ENCODE assay signal across 8 cellular contexts in genomic region chr17:75031972-75032895, GRCh38. TPM values are rescaled to one million over a fixed set of nuclear protein-coding genes. Genes with fewer than 3 reads are reported as not detected.
DNase-seq lines count a peak whose midpoint lies in the region; ATAC-seq, FAIRE-seq and TF ChIP-seq lines count a peak whose summit lies in the region.

No MANE protein-coding gene starts in this region.

- H3K9me3 ChIP-seq in HepG2 (ENCODE audit: low read length): no peaks in the 10 kb centered on the region

- POLR2A ChIA-PET in HepG2 (lab: Yijun Ruan, JAX): interaction anchor here (0.7 to 2.5 kb wide), 4 partner anchors 8 to 621 kb away, joined by 3 to 22 read pairs (median 4); partner anchors contain the start of genes FDXR and MRPL58

- peak overlapping the region; percentile 76 to 93 (median 91) for H3K4me3 ChIP-seq in HepG2 (replicated peaks in 1 of 3; ENCODE audit: insufficient read depth in 1 of 3, low read depth in 2 of 3, low read length in 3 of 3)

- H3K27me3 ChIP-seq in HepG2 (ENCODE audit: control insufficient read depth in 1 of 2, insufficient read depth in 2 of 2, low read length in 2 of 2): peaks cover 0 to 6% of the 10 kb centered on the region in 2 experiments; a peak in 3 of 5 replicates

- in situ Hi-C loops in HepG2 (cut with HindIII; ENCODE audit: extremely low pct_ligation_motif_present, low pct_unique_long_range_greater_than_20kb): no loop called here

- no peak for FAIRE-seq in HepG2 (lab: Jason Lieb, UNC)

- H3K36me3 ChIP-seq in HepG2 (replicated peaks in 1 of 2; ENCODE audit: control insufficient read depth in 1 of 2, insufficient read depth in 2 of 2, low read length in 2 of 2): no peaks in the 10 kb centered on the region

- peak overlapping the region; percentile 90 for H3K9ac ChIP-seq in HepG2 (ENCODE audit: insufficient read depth, low read depth, low read length)

- TF ChIP-seq EP300 in HepG2 (IDR thresholded peaks at IDR 0.05; ENCODE audit: low read depth in 2 of 2, low read length in 2 of 2) (no peak), HepG2 (CRISPR knock-in tag; IDR thresholded peaks at IDR 0.05; ENCODE audit: borderline replicate concordance) (no peak)

- H4K20me1 ChIP-seq in HepG2 (ENCODE audit: insufficient read depth, low read length): no peaks in the 10 kb centered on the region

- no peak for TF ChIP-seq CTCF in HepG2 (CRISPR knock-in tag; IDR thresholded peaks at IDR 0.05)

- no TSS peak for BruUV-seq in HepG2 (replicated peaks; lab: Mats Ljungman, UMichigan)

- no peaks in the 10 kb centered on the region for H3K79me2 ChIP-seq in HepG2 (ENCODE audit: insufficient read depth, low read length)

- CTCF ChIA-PET in HepG2 (lab: Yijun Ruan, JAX; ENCODE audit: low intra/inter-chr PET ratio, low total read pairs): no interaction called here

- DNase-seq in NCI-H1417 (lab: John Stamatoyannopoulos, UW): peak; percentile 57 to 82 (median 59)
- no peak for DNase-seq in NCI-H1417 treated with DMSO at 0.1 percent for 48 hours (lab: John Stamatoyannopoulos, UW)
- DNase-seq in NCI-H2227 treated with DMSO at 0.1 percent for 48 hours (lab: John Stamatoyannopoulos, UW): peak; percentile 83
- DNase-seq in activated CD4-positive, alpha-beta T cell treated with anti-CD3 and anti-CD28 coated beads for 4 hours: peak; percentile 59 to 65
- peak; percentile 71 for DNase-seq in dermis blood vessel endothelial cell
- DNase-seq in HepG2 (ENCODE audit: low spot score): peak; percentile 54
- peak; percentile 49 for DNase-seq in stimulated activated CD4-positive, alpha-beta T cell treated with anti-CD3 and anti-CD28 coated beads, Interleukin-2, amount 100 ng/mL, for 4 hours (ENCODE audit: low read depth)

- H2AFZ ChIP-seq in HepG2 (ENCODE audit: low read length): peak overlapping the region; percentile 20

- TF ChIP-seq POLR2A in HepG2 (IDR thresholded peaks at IDR 0.05; ENCODE audit: insufficient read depth in 1 of 2, low read depth in 2 of 2, low read length in 2 of 2): no peak

- H3K4me1 ChIP-seq in HepG2 (ENCODE audit: insufficient read depth, low read length): peaks cover 37% of the 10 kb centered on the region

- WGBS in HepG2 (ENCODE audit: low lambda C conversion rate): 14% methylated on average over 15 of the region's 15 CpGs

- no peak overlapping the region for H3K27ac ChIP-seq in HepG2 (ENCODE audit: extremely low read length, insufficient read depth, low read length)

- peak overlapping the region; percentile 98 for H3K4me2 ChIP-seq in HepG2 (ENCODE audit: low read depth, low read length)

- ATAC-seq in HepG2: no peak
- no peak for ATAC-seq in GM19324 (IDR thresholded peaks at IDR 0.05; ENCODE audit: low FRiP score, unreplicated experiment)

- TF ChIP-seq RAD21 in HepG2 (CRISPR knock-in tag; IDR thresholded peaks at IDR 0.05): no peak

- intact Hi-C loops in HepG2 (cut with micrococcal nuclease; ENCODE audit: unreplicated experiment): no loop called here

RNA-seq across cellular contexts. Expression of gene ATP5PD, which starts 14.5 kb away (rescaled TPM):
- total RNA-seq in dermis blood vessel endothelial cell (214 and 256 TPM in 2 replicates), HepG2 (2016; rRNA removed; fragmentation: Illumina TruSeq; extraction: Trizol) (428 and 565 TPM in 2 replicates)
- 145 and 147 TPM in 2 replicates for total RNA-seq in HepG2 (2016; cell fraction: cytosol; rRNA removed; fragmentation: Illumina TruSeq; extraction: Trizol; ENCODE audit: low read depth)
- 423 and 597 TPM in 2 replicates for total RNA-seq in HepG2 (2016; cell fraction: insoluble cytoplasmic fraction; rRNA removed; fragmentation: Illumina TruSeq; extraction: Trizol)
- total RNA-seq in HepG2 (2016; cell fraction: membrane; rRNA removed; fragmentation: Illumina TruSeq; extraction: Trizol): 127 and 132 TPM in 2 replicates
- total RNA-seq in HepG2 (2016; cell fraction: nucleus; rRNA removed; fragmentation: Illumina TruSeq; extraction: Trizol): 130 and 138 TPM in 2 replicates
- 151 and 158 TPM in 2 replicates for polyA plus RNA-seq in HepG2 (2011; rRNA removed)
- 234 and 269 TPM in 2 replicates for polyA plus RNA-seq in HepG2 (2011; cell fraction: cytosol; rRNA removed)
- 56.2 and 75.0 TPM in 2 replicates for polyA plus RNA-seq in HepG2 (2011; cell fraction: nucleus; rRNA removed)
- polyA plus RNA-seq in HepG2 (2012): 326 and 491 TPM in 2 replicates
- polyA plus RNA-seq in HepG2 (2016; cell fraction: cytosol; fragmentation: Illumina TruSeq; extraction: Trizol; ENCODE audit: low read depth): 154 and 165 TPM in 2 replicates
- polyA plus RNA-seq in HepG2 (2016; cell fraction: insoluble cytoplasmic fraction; fragmentation: Illumina TruSeq; extraction: Trizol; ENCODE audit: low read depth): 570 and 628 TPM in 2 replicates
- polyA plus RNA-seq in HepG2 (2016; cell fraction: membrane; fragmentation: Illumina TruSeq; extraction: Trizol; ENCODE audit: low read depth): 119 and 124 TPM in 2 replicates
- 239 and 245 TPM in 2 replicates for polyA plus RNA-seq in HepG2 (2016; cell fraction: nucleus; fragmentation: Illumina TruSeq; extraction: Trizol; ENCODE audit: insufficient read depth, low read depth)
- polyA minus RNA-seq in HepG2 (2011; rRNA and poly(A)+ RNA removed; ENCODE audit: low replicate concordance): 144 and 283 TPM in 2 replicates
- polyA minus RNA-seq in HepG2 (2011; cell fraction: cytosol; rRNA and poly(A)+ RNA removed): 85.5 and 89.1 TPM in 2 replicates
- polyA minus RNA-seq in HepG2 (2011; cell fraction: nucleus; rRNA and poly(A)+ RNA removed): 33.7 and 56.1 TPM in 2 replicates

RNA-seq across cellular contexts. Expression of gene KCTD2, which starts 14.8 kb away (rescaled TPM):
- 17.4 and 22.8 TPM in 2 replicates for total RNA-seq in dermis blood vessel endothelial cell
- 27.5 and 28.3 TPM in 2 replicates for total RNA-seq in HepG2 (2016; rRNA removed; fragmentation: Illumina TruSeq; extraction: Trizol)
- total RNA-seq in HepG2 (2016; cell fraction: cytosol; rRNA removed; fragmentation: Illumina TruSeq; extraction: Trizol; ENCODE audit: low read depth): 3.8 and 5.6 TPM in 2 replicates
- total RNA-seq in HepG2 (2016; cell fraction: insoluble cytoplasmic fraction; rRNA removed; fragmentation: Illumina TruSeq; extraction: Trizol): 24.3 and 26.6 TPM in 2 replicates
- 15.3 and 15.8 TPM in 2 replicates for total RNA-seq in HepG2 (2016; cell fraction: membrane; rRNA removed; fragmentation: Illumina TruSeq; extraction: Trizol)
- 16.1 TPM in 2 replicates for total RNA-seq in HepG2 (2016; cell fraction: nucleus; rRNA removed; fragmentation: Illumina TruSeq; extraction: Trizol)
- polyA plus RNA-seq in HepG2 (2011; rRNA removed): 32.6 and 35.2 TPM in 2 replicates
- 26.2 and 29.9 TPM in 2 replicates for polyA plus RNA-seq in HepG2 (2011; cell fraction: cytosol; rRNA removed)
- 26.6 and 29.2 TPM in 2 replicates for polyA plus RNA-seq in HepG2 (2011; cell fraction: nucleus; rRNA removed)
- polyA plus RNA-seq in HepG2 (2012): 15.9 and 21.3 TPM in 2 replicates
- polyA plus RNA-seq in HepG2 (2016; cell fraction: cytosol; fragmentation: Illumina TruSeq; extraction: Trizol; ENCODE audit: low read depth): 2.8 and 2.9 TPM in 2 replicates
- 23.4 and 28.3 TPM in 2 replicates for polyA plus RNA-seq in HepG2 (2016; cell fraction: insoluble cytoplasmic fraction; fragmentation: Illumina TruSeq; extraction: Trizol; ENCODE audit: low read depth)
- polyA plus RNA-seq in HepG2 (2016; cell fraction: membrane; fragmentation: Illumina TruSeq; extraction: Trizol; ENCODE audit: low read depth): 9.8 and 10.2 TPM in 2 replicates
- polyA plus RNA-seq in HepG2 (2016; cell fraction: nucleus; fragmentation: Illumina TruSeq; extraction: Trizol; ENCODE audit: insufficient read depth, low read depth): 26.8 and 29.5 TPM in 2 replicates
- 25.3 and 27.5 TPM in 2 replicates for polyA minus RNA-seq in HepG2 (2011; rRNA and poly(A)+ RNA removed; ENCODE audit: low replicate concordance)
- polyA minus RNA-seq in HepG2 (2011; cell fraction: cytosol; rRNA and poly(A)+ RNA removed): 11.1 and 12.5 TPM in 2 replicates
- polyA minus RNA-seq in HepG2 (2011; cell fraction: nucleus; rRNA and poly(A)+ RNA removed): 9.7 and 12.8 TPM in 2 replicates

RNA-seq across cellular contexts. Expression of gene MRPL58, which starts 19.8 kb away (rescaled TPM):
- total RNA-seq in dermis blood vessel endothelial cell (24.7 and 35.6 TPM in 2 replicates), HepG2 (2016; rRNA removed; fragmentation: Illumina TruSeq; extraction: Trizol) (68.9 and 101 TPM in 2 replicates)
- 22.8 and 26.1 TPM in 2 replicates for total RNA-seq in HepG2 (2016; cell fraction: cytosol; rRNA removed; fragmentation: Illumina TruSeq; extraction: Trizol; ENCODE audit: low read depth)
- 68.9 and 107 TPM in 2 replicates for total RNA-seq in HepG2 (2016; cell fraction: insoluble cytoplasmic fraction; rRNA removed; fragmentation: Illumina TruSeq; extraction: Trizol)
- 25.3 and 26.8 TPM in 2 replicates for total RNA-seq in HepG2 (2016; cell fraction: membrane; rRNA removed; fragmentation: Illumina TruSeq; extraction: Trizol)
- total RNA-seq in HepG2 (2016; cell fraction: nucleus; rRNA removed; fragmentation: Illumina TruSeq; extraction: Trizol): 19.6 and 20.1 TPM in 2 replicates
- 39.7 and 44.9 TPM in 2 replicates for polyA plus RNA-seq in HepG2 (2011; rRNA removed)
- 48.5 and 51.2 TPM in 2 replicates for polyA plus RNA-seq in HepG2 (2011; cell fraction: cytosol; rRNA removed)
- 12.5 and 12.9 TPM in 2 replicates for polyA plus RNA-seq in HepG2 (2011; cell fraction: nucleus; rRNA removed)
- 31.5 and 33.0 TPM in 2 replicates for polyA plus RNA-seq in HepG2 (2012)
- polyA plus RNA-seq in HepG2 (2016; cell fraction: cytosol; fragmentation: Illumina TruSeq; extraction: Trizol; ENCODE audit: low read depth): 17.5 and 19.1 TPM in 2 replicates
- polyA plus RNA-seq in HepG2 (2016; cell fraction: insoluble cytoplasmic fraction; fragmentation: Illumina TruSeq; extraction: Trizol; ENCODE audit: low read depth): 94.5 and 112 TPM in 2 replicates
- polyA plus RNA-seq in HepG2 (2016; cell fraction: membrane; fragmentation: Illumina TruSeq; extraction: Trizol; ENCODE audit: low read depth): 18.1 and 20.4 TPM in 2 replicates
- polyA plus RNA-seq in HepG2 (2016; cell fraction: nucleus; fragmentation: Illumina TruSeq; extraction: Trizol; ENCODE audit: insufficient read depth, low read depth): 39.1 and 44.7 TPM in 2 replicates
- 22.4 and 24.3 TPM in 2 replicates for polyA minus RNA-seq in HepG2 (2011; rRNA and poly(A)+ RNA removed; ENCODE audit: low replicate concordance)
- polyA minus RNA-seq in HepG2 (2011; cell fraction: cytosol; rRNA and poly(A)+ RNA removed): 14.2 and 15.5 TPM in 2 replicates
- 6.1 and 8.4 TPM in 2 replicates for polyA minus RNA-seq in HepG2 (2011; cell fraction: nucleus; rRNA and poly(A)+ RNA removed)

RNA-seq across cellular contexts. Expression of gene CDR2L, which starts 44.8 kb away (rescaled TPM):
- total RNA-seq in dermis blood vessel endothelial cell (19.1 and 23.5 TPM in 2 replicates), HepG2 (2016; rRNA removed; fragmentation: Illumina TruSeq; extraction: Trizol) (1.9 and 2.1 TPM in 2 replicates)
- 0.62 and 0.81 TPM in 2 replicates for total RNA-seq in HepG2 (2016; cell fraction: cytosol; rRNA removed; fragmentation: Illumina TruSeq; extraction: Trizol; ENCODE audit: low read depth)
- 1.8 and 2.1 TPM in 2 replicates for total RNA-seq in HepG2 (2016; cell fraction: insoluble cytoplasmic fraction; rRNA removed; fragmentation: Illumina TruSeq; extraction: Trizol)
- total RNA-seq in HepG2 (2016; cell fraction: membrane; rRNA removed; fragmentation: Illumina TruSeq; extraction: Trizol): 2.5 and 2.7 TPM in 2 replicates
- 1.7 TPM in 2 replicates for total RNA-seq in HepG2 (2016; cell fraction: nucleus; rRNA removed; fragmentation: Illumina TruSeq; extraction: Trizol)
- 1.9 and 2.1 TPM in 2 replicates for polyA plus RNA-seq in HepG2 (2011; rRNA removed)
- polyA plus RNA-seq in HepG2 (2011; cell fraction: cytosol; rRNA removed): 1.3 and 2.5 TPM in 2 replicates
- polyA plus RNA-seq in HepG2 (2011; cell fraction: nucleus; rRNA removed): 3.2 and 3.4 TPM in 2 replicates
- polyA plus RNA-seq in HepG2 (2012): 0.63 and 2.1 TPM in 2 replicates
- polyA plus RNA-seq in HepG2 (2016; cell fraction: cytosol; fragmentation: Illumina TruSeq; extraction: Trizol; ENCODE audit: low read depth): 0.72 and 1.0 TPM in 2 replicates
- polyA plus RNA-seq in HepG2 (2016; cell fraction: insoluble cytoplasmic fraction; fragmentation: Illumina TruSeq; extraction: Trizol; ENCODE audit: low read depth): 2.8 and 3.4 TPM in 2 replicates
- 2.1 and 2.5 TPM in 2 replicates for polyA plus RNA-seq in HepG2 (2016; cell fraction: membrane; fragmentation: Illumina TruSeq; extraction: Trizol; ENCODE audit: low read depth)
- polyA plus RNA-seq in HepG2 (2016; cell fraction: nucleus; fragmentation: Illumina TruSeq; extraction: Trizol; ENCODE audit: insufficient read depth, low read depth): 3.0 and 3.9 TPM in 2 replicates
- 3.6 and 20.5 TPM in 2 replicates for polyA minus RNA-seq in HepG2 (2011; rRNA and poly(A)+ RNA removed; ENCODE audit: low replicate concordance)
- 1.3 and 2.9 TPM in 2 replicates for polyA minus RNA-seq in HepG2 (2011; cell fraction: cytosol; rRNA and poly(A)+ RNA removed)
- 0.50 and 0.90 TPM in 2 replicates for polyA minus RNA-seq in HepG2 (2011; cell fraction: nucleus; rRNA and poly(A)+ RNA removed)

RNA-seq across cellular contexts. Expression of gene SLC16A5, which starts 55.5 kb away (rescaled TPM):
- total RNA-seq in dermis blood vessel endothelial cell (11.4 and 17.1 TPM in 2 replicates), HepG2 (2016; rRNA removed; fragmentation: Illumina TruSeq; extraction: Trizol) (0.42 and 0.69 TPM in 2 replicates)
- 0.20 TPM in 1 of 2 replicates, not detected in the other for total RNA-seq in HepG2 (2016; cell fraction: cytosol; rRNA removed; fragmentation: Illumina TruSeq; extraction: Trizol; ENCODE audit: low read depth)
- 0.18 and 0.41 TPM in 2 replicates for total RNA-seq in HepG2 (2016; cell fraction: insoluble cytoplasmic fraction; rRNA removed; fragmentation: Illumina TruSeq; extraction: Trizol)
- total RNA-seq in HepG2 (2016; cell fraction: membrane; rRNA removed; fragmentation: Illumina TruSeq; extraction: Trizol): 0.41 and 0.56 TPM in 2 replicates
- total RNA-seq in HepG2 (2016; cell fraction: nucleus; rRNA removed; fragmentation: Illumina TruSeq; extraction: Trizol): 0.50 and 0.63 TPM in 2 replicates
- 5.6 and 10.9 TPM in 2 replicates for polyA plus RNA-seq in HepG2 (2011; rRNA removed)
- polyA plus RNA-seq in HepG2 (2011; cell fraction: cytosol; rRNA removed): 5.4 and 6.9 TPM in 2 replicates
- polyA plus RNA-seq in HepG2 (2011; cell fraction: nucleus; rRNA removed): 29.9 and 34.7 TPM in 2 replicates
- 2.2 and 2.9 TPM in 2 replicates for polyA plus RNA-seq in HepG2 (2012)
- polyA plus RNA-seq in HepG2 (2016; cell fraction: cytosol; fragmentation: Illumina TruSeq; extraction: Trizol; ENCODE audit: low read depth): 0.05 and 0.19 TPM in 2 replicates
- polyA plus RNA-seq in HepG2 (2016; cell fraction: insoluble cytoplasmic fraction; fragmentation: Illumina TruSeq; extraction: Trizol; ENCODE audit: low read depth): 0.27 and 0.41 TPM in 2 replicates
- 0.14 and 0.18 TPM in 2 replicates for polyA plus RNA-seq in HepG2 (2016; cell fraction: membrane; fragmentation: Illumina TruSeq; extraction: Trizol; ENCODE audit: low read depth)
- 0.77 and 1.00 TPM in 2 replicates for polyA plus RNA-seq in HepG2 (2016; cell fraction: nucleus; fragmentation: Illumina TruSeq; extraction: Trizol; ENCODE audit: insufficient read depth, low read depth)
- polyA minus RNA-seq in HepG2 (2011; rRNA and poly(A)+ RNA removed; ENCODE audit: low replicate concordance): 20.1 and 31.6 TPM in 2 replicates
- 4.4 and 5.7 TPM in 2 replicates for polyA minus RNA-seq in HepG2 (2011; cell fraction: cytosol; rRNA and poly(A)+ RNA removed)
- polyA minus RNA-seq in HepG2 (2011; cell fraction: nucleus; rRNA and poly(A)+ RNA removed): 7.1 and 7.5 TPM in 2 replicates
